ENCODE assay signal across 8 cellular contexts in genomic region chr1:183804916-183805734, GRCh38. TPM values are rescaled to one million over a fixed set of nuclear protein-coding genes. Genes with fewer than 3 reads are reported as not detected.
A peak's percentile ranks its signal among the peaks of the same experiment; 100 is the strongest.
DNase-seq lines count a peak whose midpoint lies in the region; ATAC-seq and TF ChIP-seq lines count a peak whose summit lies in the region.

TSS of gene RGL1 (plus strand) at chr1:183805120. CDS start at chr1:183805298, 178 bp downstream.

- DNase-seq in EL (peak; percentile 71), Kasumi-1 (lab: John Stamatoyannopoulos, UW) (peak; percentile 13 to 20), WERI-Rb-1 (peak; percentile 37), dermis blood vessel endothelial cell (peak; percentile 91), left lung (peak; percentile 82 to 88), cerebellar nuclear complex (lab: John Stamatoyannopoulos, UW) (no peak)
- DNase-seq in stimulated activated CD4-positive, alpha-beta T cell treated with anti-CD3 and anti-CD28 coated beads, Interleukin-2, amount 100 ng/mL, for 24 hours: peak; percentile 18 to 39

- H3K36me3 ChIP-seq in WERI-Rb-1: no peaks in the 10 kb centered on the region
- no peaks in the 10 kb centered on the region for H3K36me3 ChIP-seq in left lung

- peaks cover 5% of the 10 kb centered on the region for H3K9me3 ChIP-seq in WERI-Rb-1 (ENCODE audit: severe bottlenecking)
- H3K9me3 ChIP-seq in left lung: peaks cover 0 to 17% of the 10 kb centered on the region in 2 donors

- no peak for TF ChIP-seq CTCF in WERI-Rb-1 (IDR thresholded peaks at IDR 0.05; ENCODE audit: low read depth, low read length)
- TF ChIP-seq CTCF in left lung (IDR thresholded peaks at IDR 0.05): no peak

- H3K4me3 ChIP-seq in WERI-Rb-1 (ENCODE audit: low read depth, low read length): peak within 1 kb of the TSS; percentile 47
- H3K4me3 ChIP-seq in left lung: peak within 1 kb of the TSS; percentile 44 to 60

- H3K27ac ChIP-seq in WERI-Rb-1: no peak within 1 kb of the TSS
- peak within 1 kb of the TSS; percentile 89 to 90 for H3K27ac ChIP-seq in left lung

- intact Hi-C loops in left lung (cut with DNase I): no loop called here

- ATAC-seq in GM21528 (IDR thresholded peaks at IDR 0.05; ENCODE audit: low FRiP score, unreplicated experiment) (peak; percentile 60), left lung (peak; percentile 91)

- H3K27me3 ChIP-seq in WERI-Rb-1 (ENCODE audit: insufficient read depth, low read depth, severe bottlenecking): no peaks in the 10 kb centered on the region
- H3K27me3 ChIP-seq in left lung: peaks cover 0 to 11% of the 10 kb centered on the region in 2 donors

- peaks cover 8 to 47% of the 10 kb centered on the region in 2 donors for H3K4me1 ChIP-seq in left lung

RNA-seq across cellular contexts. Expression of gene RGL1, which starts in this region (rescaled TPM):
- total RNA-seq in dermis blood vessel endothelial cell: 28.8 and 29.3 TPM in 2 replicates
- total RNA-seq in left lung: 10 to 100 TPM; 33.7 to 52.6 TPM

Comparison
In these comparisons a context has a peak if more than half of its experiments do, and no peak if none do; other contexts are left out.
1. DNase-seq: peak in EL (single experiment), Kasumi-1 (2 of 2), WERI-Rb-1 (single experiment), dermis blood vessel endothelial cell (single experiment), left lung (2 of 2) and stimulated activated CD4-positive, alpha-beta T cell treated with anti-CD3 and anti-CD28 coated beads, Interleukin-2, amount 100 ng/mL, for 24 hours (2 of 2); none in cerebellar nuclear complex (0 of 2).